12 cellular contexts compared by ENCODE assay signal in the genomic region with DNA sequence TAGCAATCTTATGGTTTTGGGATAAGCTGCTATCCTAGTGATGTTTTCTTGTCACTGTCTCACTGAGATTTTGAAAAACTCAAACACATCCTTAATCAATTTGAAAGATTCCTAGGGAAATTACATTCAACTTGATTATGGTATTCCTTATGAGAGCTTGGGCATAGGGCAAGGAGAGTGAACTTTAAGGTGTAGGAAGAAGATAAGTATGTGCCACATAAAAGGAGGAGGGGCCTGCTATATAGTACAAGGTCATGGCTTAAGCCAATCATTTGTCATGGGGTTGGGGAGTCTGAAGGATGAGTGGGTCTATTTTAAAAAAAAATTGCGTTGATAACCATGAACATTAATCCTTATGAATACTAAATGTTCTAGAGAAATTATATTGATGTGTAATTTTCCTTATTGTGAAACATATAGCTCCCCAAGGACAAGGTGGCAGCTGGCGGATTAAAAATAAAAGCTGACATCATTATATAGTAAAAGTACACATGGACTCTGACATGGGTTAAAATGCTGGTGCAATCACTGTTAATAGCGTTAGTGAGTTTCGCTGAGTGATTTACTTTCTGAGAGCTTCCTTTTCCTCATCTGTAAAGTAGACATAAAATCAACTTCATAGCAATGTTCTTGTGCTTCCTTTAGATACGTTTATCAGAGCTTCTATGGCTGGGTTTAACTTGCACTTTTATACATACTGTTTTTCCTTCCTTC. TPM values are rescaled to one million over a fixed set of nuclear protein-coding genes. Genes with fewer than 3 reads are reported as not detected.
DNase-seq lines count a peak whose midpoint lies in the region; ATAC-seq, FAIRE-seq and TF ChIP-seq lines count a peak whose summit lies in the region.
"Had no signal": no experiment of that assay in that cellular context is flagged by ENCODE, and none has a peak within 500 bp of the region (broad histone marks: within the 10 kb centered on the region; RNA-seq: fewer than 3 reads in every experiment).

No MANE protein-coding gene starts in this region.

- DNase-seq in right lobe of liver (no peak), HepG2 (ENCODE audit: low spot score) (no peak), MV-4-11 (lab: John Stamatoyannopoulos, UW) (peak; percentile 37), cardiac fibroblast (ENCODE audit: low read depth in 2 of 2) (peak; percentile 8 to 50), epidermal melanocyte (ENCODE audit: insufficient read length, low spot score) (no peak)
- DNase-seq in stimulated activated effector memory CD8-positive, alpha-beta T cell treated with anti-CD3 and anti-CD28 coated beads, Interleukin-12 subunit alpha, Interleukin-12 subunit beta, amount 100 ng/mL, for 72 hours (ENCODE audit: low spot score in 2 of 2) = no peak
- DNase-seq in CD8-positive, alpha-beta T cell = no peak
- DNase-seq: activated T-cell treated with anti-CD3 and anti-CD28 coated beads for 4 hours, NCI-H2081 treated with DMSO at 0.1 percent for 48 hours had no signal

- ATAC-seq in right lobe of liver (peak; percentile 34 to 62 (median 42)), HepG2 (no peak), HG03159 (IDR thresholded peaks at IDR 0.05; ENCODE audit: unreplicated experiment) (no peak)
- ATAC-seq in stimulated activated effector memory CD8-positive, alpha-beta T cell treated with anti-CD3 and anti-CD28 coated beads, Interleukin-12 subunit alpha, Interleukin-12 subunit beta, amount 100 ng/mL, for 72 hours = no peak
- ATAC-seq in CD8-positive, alpha-beta T cell = no peak

- peaks cover 10% of the 10 kb centered on the region for H3K4me1 Mint-ChIP-seq in stimulated activated effector memory CD8-positive, alpha-beta T cell treated with anti-CD3 and anti-CD28 coated beads, Interleukin-12 subunit alpha, Interleukin-12 subunit beta, amount 100 ng/mL, for 72 hours
- H3K4me1 Mint-ChIP-seq in CD8-positive, alpha-beta T cell (ENCODE audit: low read depth) = peaks cover 38% of the 10 kb centered on the region

- TF ChIP-seq RAD21 in HepG2 (CRISPR knock-in tag; IDR thresholded peaks at IDR 0.05) = no peak

- H2AFZ ChIP-seq in HepG2 (ENCODE audit: low read length) = no peak overlapping the region

- TF ChIP-seq CTCF in right lobe of liver (IDR thresholded peaks at IDR 0.05) = no peak
- no peak for TF ChIP-seq CTCF in HepG2 (CRISPR knock-in tag; IDR thresholded peaks at IDR 0.05)
- no peak for TF ChIP-seq CTCF in cardiac fibroblast (IDR thresholded peaks at IDR 0.05; ENCODE audit: low read depth, low read length)
- TF ChIP-seq CTCF in CD8-positive, alpha-beta T cell (IDR thresholded peaks at IDR 0.05) = no peak

- H3K27ac ChIP-seq in right lobe of liver (no peak overlapping the region), HepG2 (ENCODE audit: extremely low read length, insufficient read depth, low read length) (no peak overlapping the region)
- H3K27ac ChIP-seq in CD8-positive, alpha-beta T cell (ENCODE audit: low read depth, low read length) = no peak overlapping the region
- H3K27ac ChIP-seq: C4-2B had no signal

- no peak overlapping the region for H3K4me3 Mint-ChIP-seq in stimulated activated effector memory CD8-positive, alpha-beta T cell treated with anti-CD3 and anti-CD28 coated beads, Interleukin-12 subunit alpha, Interleukin-12 subunit beta, amount 100 ng/mL, for 72 hours
- H3K4me3 Mint-ChIP-seq in CD8-positive, alpha-beta T cell = no peak overlapping the region

- no peaks in the 10 kb centered on the region for H3K27me3 ChIP-seq in right lobe of liver
- no peaks in the 10 kb centered on the region for H3K27me3 ChIP-seq in HepG2 (ENCODE audit: control insufficient read depth in 1 of 2, insufficient read depth in 2 of 2, low read length in 2 of 2)
- no peaks in the 10 kb centered on the region for H3K27me3 ChIP-seq in CD8-positive, alpha-beta T cell (ENCODE audit: insufficient read depth, low read length)

- no peaks in the 10 kb centered on the region for H3K36me3 Mint-ChIP-seq in stimulated activated effector memory CD8-positive, alpha-beta T cell treated with anti-CD3 and anti-CD28 coated beads, Interleukin-12 subunit alpha, Interleukin-12 subunit beta, amount 100 ng/mL, for 72 hours
- H3K36me3 Mint-ChIP-seq in CD8-positive, alpha-beta T cell = peaks cover 10% of the 10 kb centered on the region

- in situ Hi-C loops in HepG2 (cut with HindIII; ENCODE audit: extremely low pct_ligation_motif_present, low pct_unique_long_range_greater_than_20kb) = no loop called here

- WGBS in right lobe of liver (ENCODE audit: insufficient coverage, low coverage, low lambda C conversion rate, missing lambda C conversion rate) = 27% methylated on average over 5 of the region's 5 CpGs
- WGBS in HepG2 (ENCODE audit: low lambda C conversion rate) = 6% methylated on average over 5 of the region's 5 CpGs

- no peak overlapping the region for H3K27ac Mint-ChIP-seq in stimulated activated effector memory CD8-positive, alpha-beta T cell treated with anti-CD3 and anti-CD28 coated beads, Interleukin-12 subunit alpha, Interleukin-12 subunit beta, amount 100 ng/mL, for 72 hours
- H3K27ac Mint-ChIP-seq in CD8-positive, alpha-beta T cell = no peak overlapping the region

- no peaks in the 10 kb centered on the region for H3K79me2 ChIP-seq in HepG2 (ENCODE audit: insufficient read depth, low read length)

- CTCF ChIA-PET in HepG2 (lab: Yijun Ruan, JAX; ENCODE audit: low intra/inter-chr PET ratio, low total read pairs) = no interaction called here
- CTCF ChIA-PET in CD8-positive, alpha-beta T cell (lab: Charles Lee) = interaction anchor here (0.7 kb wide), 1 partner anchor 18 kb away, joined by 3 read pairs; no protein-coding TSS in a partner anchor

- H3K9me3 ChIP-seq in right lobe of liver = no peaks in the 10 kb centered on the region
- no peaks in the 10 kb centered on the region for H3K9me3 ChIP-seq in HepG2 (ENCODE audit: low read length)
- H3K9me3 ChIP-seq in CD8-positive, alpha-beta T cell (ENCODE audit: low read length) = no peaks in the 10 kb centered on the region

- no peaks in the 10 kb centered on the region for H3K36me3 ChIP-seq in right lobe of liver
- H3K36me3 ChIP-seq in HepG2 (replicated peaks in 1 of 2; ENCODE audit: control insufficient read depth in 1 of 2, insufficient read depth in 2 of 2, low read length in 2 of 2) = no peaks in the 10 kb centered on the region
- H3K36me3 ChIP-seq in CD8-positive, alpha-beta T cell (ENCODE audit: insufficient read depth, low read length) = no peaks in the 10 kb centered on the region

- intact Hi-C loops in right lobe of liver (cut with DNase I) = no loop called here
- intact Hi-C loops in HepG2 (cut with micrococcal nuclease; ENCODE audit: unreplicated experiment) = no loop called here
- intact Hi-C loops in CD8-positive, alpha-beta T cell (cut with DNase I, micrococcal nuclease) = no loop called here

- no peak overlapping the region for H3K4me2 ChIP-seq in HepG2 (ENCODE audit: low read depth, low read length)

- POLR2A ChIA-PET in HepG2 (lab: Yijun Ruan, JAX) = no interaction called here
- POLR2A ChIA-PET in CD8-positive, alpha-beta T cell (lab: Charles Lee) = interaction anchor here (0.6 to 0.8 kb wide), 3 partner anchors 17 to 149 kb away, joined by 3 read pairs; a partner anchor contains a TSS

- no peaks in the 10 kb centered on the region for H4K20me1 ChIP-seq in HepG2 (ENCODE audit: insufficient read depth, low read length)

- H3K9me3 Mint-ChIP-seq in stimulated activated effector memory CD8-positive, alpha-beta T cell treated with anti-CD3 and anti-CD28 coated beads, Interleukin-12 subunit alpha, Interleukin-12 subunit beta, amount 100 ng/mL, for 72 hours = no peaks in the 10 kb centered on the region
- no peaks in the 10 kb centered on the region for H3K9me3 Mint-ChIP-seq in CD8-positive, alpha-beta T cell

- H3K4me3 ChIP-seq in right lobe of liver (no peak overlapping the region), HepG2 (replicated peaks in 1 of 3; ENCODE audit: insufficient read depth in 1 of 3, low read depth in 2 of 3, low read length in 3 of 3) (no peak overlapping the region), cardiac fibroblast (replicated peaks in 1 of 2; ENCODE audit: low read depth in 2 of 2, low read length in 2 of 2) (no peak overlapping the region)
- H3K4me3 ChIP-seq in CD8-positive, alpha-beta T cell (ENCODE audit: low read depth, low read length) = no peak overlapping the region

- no peak overlapping the region for H3K9ac ChIP-seq in HepG2 (ENCODE audit: insufficient read depth, low read depth, low read length)

- TF ChIP-seq POLR2A in right lobe of liver (IDR thresholded peaks at IDR 0.05) (no peak), HepG2 (IDR thresholded peaks at IDR 0.05; ENCODE audit: insufficient read depth in 1 of 2, low read depth in 2 of 2, low read length in 2 of 2) (no peak)

- no peak for TF ChIP-seq EP300 in HepG2 (IDR thresholded peaks at IDR 0.05; ENCODE audit: low read depth in 2 of 2, low read length in 2 of 2)
- no peak for TF ChIP-seq EP300 in HepG2 (CRISPR knock-in tag; IDR thresholded peaks at IDR 0.05; ENCODE audit: borderline replicate concordance)

- H3K4me1 ChIP-seq in right lobe of liver (no peaks in the 10 kb centered on the region), HepG2 (ENCODE audit: insufficient read depth, low read length) (no peaks in the 10 kb centered on the region)
- no peaks in the 10 kb centered on the region for H3K4me1 ChIP-seq in CD8-positive, alpha-beta T cell (ENCODE audit: insufficient read depth, low read length)

- no TSS peak for BruUV-seq in HepG2 (replicated peaks; lab: Mats Ljungman, UMichigan)

- no peak for FAIRE-seq in HepG2 (lab: Jason Lieb, UNC)
- FAIRE-seq: H1 had no signal

- no peaks in the 10 kb centered on the region for H3K27me3 Mint-ChIP-seq in CD8-positive, alpha-beta T cell (ENCODE audit: low read depth)

RNA-seq across cellular contexts. Expression of a gene that starts 17.4 kb away (rescaled TPM):
- total RNA-seq in right lobe of liver (1 to 10 TPM in 4 of 6 experiments, under 1 TPM in 2; 0.62 to 2.2 (median 1.4) TPM), HepG2 (2016; rRNA removed; fragmentation: Illumina TruSeq; extraction: Trizol) (0.13 TPM in 1 of 2 replicates, not detected in the other)
- total RNA-seq in HepG2 (2016; cell fraction: cytosol; rRNA removed; fragmentation: Illumina TruSeq; extraction: Trizol; ENCODE audit: low read depth) = not detected in 2 replicates
- 0.09 and 0.12 TPM in 2 replicates for total RNA-seq in HepG2 (2016; cell fraction: insoluble cytoplasmic fraction; rRNA removed; fragmentation: Illumina TruSeq; extraction: Trizol)
- not detected in 2 replicates for total RNA-seq in HepG2 (2016; cell fraction: membrane; rRNA removed; fragmentation: Illumina TruSeq; extraction: Trizol)
- 0.47 and 1.0 TPM in 2 replicates for total RNA-seq in HepG2 (2016; cell fraction: nucleus; rRNA removed; fragmentation: Illumina TruSeq; extraction: Trizol)
- 0.07 and 0.08 TPM in 2 replicates for polyA plus RNA-seq in HepG2 (2011; rRNA removed)
- polyA plus RNA-seq in HepG2 (2011; cell fraction: cytosol; rRNA removed) = 0.04 and 0.05 TPM in 2 replicates
- polyA plus RNA-seq in HepG2 (2011; cell fraction: nucleus; rRNA removed) = 0.03 and 0.07 TPM in 2 replicates
- polyA plus RNA-seq in HepG2 (2012) = 0.08 and 0.17 TPM in 2 replicates
- not detected in 2 replicates for polyA plus RNA-seq in HepG2 (2016; cell fraction: cytosol; fragmentation: Illumina TruSeq; extraction: Trizol; ENCODE audit: low read depth)
- 0.09 and 0.14 TPM in 2 replicates for polyA plus RNA-seq in HepG2 (2016; cell fraction: insoluble cytoplasmic fraction; fragmentation: Illumina TruSeq; extraction: Trizol; ENCODE audit: low read depth)
- polyA plus RNA-seq in HepG2 (2016; cell fraction: membrane; fragmentation: Illumina TruSeq; extraction: Trizol; ENCODE audit: low read depth) = not detected in 2 replicates
- polyA plus RNA-seq in HepG2 (2016; cell fraction: nucleus; fragmentation: Illumina TruSeq; extraction: Trizol; ENCODE audit: insufficient read depth, low read depth) = 0.17 and 0.26 TPM in 2 replicates
- polyA minus RNA-seq in HepG2 (2011; rRNA and poly(A)+ RNA removed; ENCODE audit: low replicate concordance) = 0.04 and 21.5 TPM in 2 replicates
- polyA minus RNA-seq in HepG2 (2011; cell fraction: cytosol; rRNA and poly(A)+ RNA removed) = 0.18 TPM in 1 of 2 replicates, not detected in the other
- polyA minus RNA-seq in HepG2 (2011; cell fraction: nucleus; rRNA and poly(A)+ RNA removed) = 0.37 and 0.39 TPM in 2 replicates
- 1 to 10 TPM; 4.4 to 7.3 TPM for total RNA-seq in CD8-positive, alpha-beta T cell

Comparison
In these comparisons a context has a peak if more than half of its experiments do, and no peak if none do; other contexts are left out.
1. ATAC-seq: peak in right lobe of liver (4 of 4); none in HepG2 (single experiment), HG03159 (single experiment), stimulated activated effector memory CD8-positive, alpha-beta T cell treated with anti-CD3 and anti-CD28 coated beads, Interleukin-12 subunit alpha, Interleukin-12 subunit beta, amount 100 ng/mL, for 72 hours (single experiment) and CD8-positive, alpha-beta T cell (single experiment).
2. DNase-seq: peak in MV-4-11 (single experiment) and cardiac fibroblast (2 of 2); none in right lobe of liver (0 of 3), HepG2 (single experiment), stimulated activated effector memory CD8-positive, alpha-beta T cell treated with anti-CD3 and anti-CD28 coated beads, Interleukin-12 subunit alpha, Interleukin-12 subunit beta, amount 100 ng/mL, for 72 hours (0 of 2), CD8-positive, alpha-beta T cell (0 of 7) and epidermal melanocyte (single experiment).